23 cellular contexts compared by ENCODE assay signal in the genomic region with DNA sequence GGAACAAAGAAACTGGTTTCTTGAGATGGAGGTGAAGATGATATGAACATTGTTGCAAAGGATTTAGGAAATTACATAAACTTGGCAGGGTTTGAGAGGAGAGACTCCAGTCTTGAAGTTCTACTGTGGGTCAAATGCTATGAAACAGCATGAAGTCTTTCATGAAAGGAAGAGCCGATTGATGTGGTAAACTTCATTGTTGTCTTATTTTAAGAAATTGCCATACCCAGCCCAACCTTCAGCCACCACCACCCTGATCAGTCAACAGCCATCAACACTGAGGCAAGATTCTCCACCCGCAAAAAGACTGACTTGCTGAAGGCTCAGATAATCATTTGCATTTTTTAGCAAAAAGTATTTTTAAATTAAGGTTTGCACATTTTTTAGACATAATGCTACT. TPM values are rescaled to one million over a fixed set of nuclear protein-coding genes. Genes with fewer than 3 reads are reported as not detected.
DNase-seq lines count a peak whose midpoint lies in the region; ATAC-seq and TF ChIP-seq lines count a peak whose summit lies in the region.
"Had no signal": no experiment of that assay in that cellular context is flagged by ENCODE, and none has a peak within 500 bp of the region (broad histone marks: within the 10 kb centered on the region; RNA-seq: fewer than 3 reads in every experiment).

No MANE protein-coding gene starts in this region.

- no peak overlapping the region for H3K27ac ChIP-seq in HEK293 (ENCODE audit: extremely low read depth, low read depth, low read length)
- no peak overlapping the region for H3K27ac ChIP-seq in neural progenitor cell

- no peaks in the 10 kb centered on the region for H3K27me3 ChIP-seq in neural progenitor cell
- H3K27me3 ChIP-seq: right atrium auricular region, tibial nerve had no signal

- H3K4me1 Mint-ChIP-seq in activated CD4-positive, alpha-beta T cell treated with anti-CD3 and anti-CD28 coated beads, Interleukin-2, amount 10 ng/mL, durations not matched to agents 24 days and 14 days = peaks cover 43% of the 10 kb centered on the region
- peaks cover 38% of the 10 kb centered on the region for H3K4me1 Mint-ChIP-seq in activated T-helper 17 cell treated with anti-CD3 and anti-CD28 coated beads, Interleukin-2, amount 50 U/mL, for 72 hours
- peaks cover 66% of the 10 kb centered on the region for H3K4me1 Mint-ChIP-seq in neural progenitor cell

- no peaks in the 10 kb centered on the region for H3K36me3 Mint-ChIP-seq in activated CD4-positive, alpha-beta T cell treated with anti-CD3 and anti-CD28 coated beads, Interleukin-2, amount 10 ng/mL, durations not matched to agents 24 days and 14 days (ENCODE audit: low read depth)
- H3K36me3 Mint-ChIP-seq in activated T-helper 17 cell treated with anti-CD3 and anti-CD28 coated beads, Interleukin-2, amount 50 U/mL, for 72 hours (ENCODE audit: low read depth) = no peaks in the 10 kb centered on the region
- peaks cover 31% of the 10 kb centered on the region for H3K36me3 Mint-ChIP-seq in neural progenitor cell

- POLR2A ChIA-PET in HEK293 (lab: Yijun Ruan, JAX) = no interaction called here

- H3K27me3 Mint-ChIP-seq in activated CD4-positive, alpha-beta T cell treated with anti-CD3 and anti-CD28 coated beads, Interleukin-2, amount 10 ng/mL, durations not matched to agents 24 days and 14 days = no peaks in the 10 kb centered on the region
- no peaks in the 10 kb centered on the region for H3K27me3 Mint-ChIP-seq in activated T-helper 17 cell treated with anti-CD3 and anti-CD28 coated beads, Interleukin-2, amount 50 U/mL, for 72 hours
- no peaks in the 10 kb centered on the region for H3K27me3 Mint-ChIP-seq in neural progenitor cell (ENCODE audit: insufficient read depth, low read depth)
- H3K27me3 Mint-ChIP-seq: stimulated activated naive CD8-positive, alpha-beta T cell treated with anti-CD3 and anti-CD28 coated beads, Interleukin-15, Interleukin-2, amounts not matched to agents 100 ng/mL and 50 ng/mL, for 24 hours had no signal

- H3K27ac Mint-ChIP-seq in activated CD4-positive, alpha-beta T cell treated with anti-CD3 and anti-CD28 coated beads, Interleukin-2, amount 10 ng/mL, durations not matched to agents 24 days and 14 days = peak overlapping the region; percentile 9
- H3K27ac Mint-ChIP-seq in activated T-helper 17 cell treated with anti-CD3 and anti-CD28 coated beads, Interleukin-2, amount 50 U/mL, for 72 hours = no peak overlapping the region
- peak overlapping the region; percentile 83 for H3K27ac Mint-ChIP-seq in neural progenitor cell
- H3K27ac Mint-ChIP-seq: stimulated activated naive CD8-positive, alpha-beta T cell treated with anti-CD3 and anti-CD28 coated beads, Interleukin-15, Interleukin-2, amounts not matched to agents 100 ng/mL and 50 ng/mL, for 24 hours had no signal

- H3K36me3 ChIP-seq in HEK293 (ENCODE audit: control insufficient read depth in 2 of 2, insufficient read depth in 1 of 2, low read length in 2 of 2) (no peaks in the 10 kb centered on the region), neural progenitor cell (no peaks in the 10 kb centered on the region)
- H3K36me3 ChIP-seq: right atrium auricular region, tibial nerve had no signal

- H3K9ac ChIP-seq in neural progenitor cell = no peak overlapping the region
- H3K9ac ChIP-seq: SK-N-SH had no signal

- H3K79me2 ChIP-seq in neural progenitor cell (ENCODE audit: low read depth) = peaks cover 13% of the 10 kb centered on the region

- H3K4me3 ChIP-seq in HEK293 (ENCODE audit: low read depth, low read length) (no peak overlapping the region), neural progenitor cell (no peak overlapping the region)
- H3K4me3 ChIP-seq: right atrium auricular region, tibial nerve had no signal

- peaks cover under 1% of the 10 kb centered on the region for H3K9me3 Mint-ChIP-seq in activated CD4-positive, alpha-beta T cell treated with anti-CD3 and anti-CD28 coated beads, Interleukin-2, amount 10 ng/mL, durations not matched to agents 24 days and 14 days
- H3K9me3 Mint-ChIP-seq in activated T-helper 17 cell treated with anti-CD3 and anti-CD28 coated beads, Interleukin-2, amount 50 U/mL, for 72 hours = peaks cover 4% of the 10 kb centered on the region
- no peaks in the 10 kb centered on the region for H3K9me3 Mint-ChIP-seq in neural progenitor cell
- H3K9me3 Mint-ChIP-seq: stimulated activated naive CD8-positive, alpha-beta T cell treated with anti-CD3 and anti-CD28 coated beads, Interleukin-15, Interleukin-2, amounts not matched to agents 100 ng/mL and 50 ng/mL, for 24 hours had no signal

- no peak for ATAC-seq in activated T-helper 17 cell treated with anti-CD3 and anti-CD28 coated beads, Interleukin-2, amount 50 U/mL, for 72 hours (replicated peaks)
- ATAC-seq in HG02885 (IDR thresholded peaks at IDR 0.05; ENCODE audit: poor library complexity, unreplicated experiment) (no peak), HG02642 (IDR thresholded peaks at IDR 0.05; ENCODE audit: poor library complexity, unreplicated experiment) (no peak)
- ATAC-seq: activated T-cell treated with anti-CD3 and anti-CD28 coated beads, Interleukin-2, amount 50 U/mL, for 72 hours; esophagus mucosa had no signal

- peak; percentile 68 for DNase-seq in activated CD4-positive, alpha-beta T cell treated with anti-CD3 and anti-CD28 coated beads, Interleukin-2, amount 10 ng/mL, durations not matched to agents 24 days and 14 days
- DNase-seq in activated CD4-positive, alpha-beta T cell treated with anti-CD3 and anti-CD28 coated beads for 1 hour = no peak
- DNase-seq in neural progenitor cell (ENCODE audit: low spot score) (no peak), T1000 (lab: John Stamatoyannopoulos, UW) (no peak)
- DNase-seq: 8988T; activated T-cell treated with anti-CD3 and anti-CD28 coated beads, Interleukin-2, amount 50 U/mL, for 72 hours; islet precursor cell; KG1; NCI-H1694 treated with DMSO at 0.1 percent for 48 hours; NCI-H2171 treated with DMSO at 0.1 percent for 48 hours; NCI-H524 treated with DMSO at 0.1 percent for 48 hours; occipital lobe; RPMI8226; SK-N-SH; stimulated activated CD4-positive, alpha-beta T cell treated with anti-CD3 and anti-CD28 coated beads, Interleukin-12 subunit alpha, Interleukin-12 subunit beta, amount 100 ng/mL, for 4 hours had no signal

- H3K4me1 ChIP-seq in HEK293 (ENCODE audit: control insufficient read depth, insufficient read depth, low read length) = peaks cover 43% of the 10 kb centered on the region
- H3K4me1 ChIP-seq in neural progenitor cell = peaks cover 53% of the 10 kb centered on the region

- H3F3A ChIP-seq in neural progenitor cell (ENCODE audit: low read depth) = peaks cover 44% of the 10 kb centered on the region

- peak overlapping the region; percentile 17 for H3K4me3 Mint-ChIP-seq in activated CD4-positive, alpha-beta T cell treated with anti-CD3 and anti-CD28 coated beads, Interleukin-2, amount 10 ng/mL, durations not matched to agents 24 days and 14 days
- H3K4me3 Mint-ChIP-seq in activated T-helper 17 cell treated with anti-CD3 and anti-CD28 coated beads, Interleukin-2, amount 50 U/mL, for 72 hours = peak overlapping the region; percentile 11
- no peak overlapping the region for H3K4me3 Mint-ChIP-seq in neural progenitor cell
- H3K4me3 Mint-ChIP-seq: stimulated activated naive CD8-positive, alpha-beta T cell treated with anti-CD3 and anti-CD28 coated beads, Interleukin-15, Interleukin-2, amounts not matched to agents 100 ng/mL and 50 ng/mL, for 24 hours had no signal

- H2AFZ ChIP-seq in neural progenitor cell (replicated peaks) = no peak overlapping the region

- peak overlapping the region; percentile 55 for H3K4me2 ChIP-seq in neural progenitor cell
- H3K4me2 ChIP-seq: SK-N-SH had no signal

- intact Hi-C loops in activated CD4-positive, alpha-beta T cell treated with anti-CD3 and anti-CD28 coated beads, Interleukin-2, amount 10 ng/mL, durations not matched to agents 24 days and 14 days (cut with micrococcal nuclease) = no loop called here

- CTCF ChIA-PET in HEK293 (lab: Yijun Ruan, JAX) = no interaction called here

- H3K9me3 ChIP-seq in HEK293 (ENCODE audit: control insufficient read depth, insufficient read depth, low read depth, low read length) = no peaks in the 10 kb centered on the region
- no peaks in the 10 kb centered on the region for H3K9me3 ChIP-seq in neural progenitor cell (ENCODE audit: low read depth)
- H3K9me3 ChIP-seq: right atrium auricular region, SK-N-SH, tibial nerve had no signal

- H4K20me1 ChIP-seq in neural progenitor cell (ENCODE audit: low read depth) = no peaks in the 10 kb centered on the region

- TF ChIP-seq CTCF in HEK293 (tag by site-specific recombination; IDR thresholded peaks at IDR 0.05) (no peak), neural progenitor cell (IDR thresholded peaks at IDR 0.05) (no peak)

TF ChIP-seq in HEK293, 187 proteins besides CTCF, POLR2A, EP300 and RAD21 (continues in another document):
- peak; percentile 71 for TF ChIP-seq FEZF1 (tag by site-specific recombination; IDR thresholded peaks at IDR 0.05)
- peak; percentile 74 for TF ChIP-seq KLF1 (tag by site-specific recombination; IDR thresholded peaks at IDR 0.05)
- no peak for TF ChIP-seq ZEB2 (tag by site-specific recombination; IDR thresholded peaks at IDR 0.05)
- TF ChIP-seq, protein P1, sequence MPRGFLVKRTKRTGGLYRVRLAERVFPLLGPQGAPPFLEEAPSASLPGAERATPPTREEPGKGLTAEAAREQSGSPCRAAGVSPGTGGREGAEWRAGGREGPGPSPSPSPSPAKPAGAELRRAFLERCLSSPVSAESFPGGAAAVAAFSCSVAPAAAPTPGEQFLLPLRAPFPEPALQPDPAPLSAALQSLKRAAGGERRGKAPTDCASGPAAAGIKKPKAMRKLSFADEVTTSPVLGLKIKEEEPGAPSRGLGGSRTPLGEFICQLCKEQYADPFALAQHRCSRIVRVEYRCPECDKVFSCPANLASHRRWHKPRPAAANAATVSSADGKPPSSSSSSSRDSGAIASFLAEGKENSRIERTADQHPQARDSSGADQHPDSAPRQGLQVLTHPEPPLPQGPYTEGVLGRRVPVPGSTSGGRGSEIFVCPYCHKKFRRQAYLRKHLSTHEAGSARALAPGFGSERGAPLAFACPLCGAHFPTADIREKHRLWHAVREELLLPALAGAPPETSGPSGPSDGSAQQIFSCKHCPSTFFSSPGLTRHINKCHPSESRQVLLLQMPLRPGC (tag by site-specific recombination; IDR thresholded peaks at IDR 0.05) = no peak
- TF ChIP-seq ZNF214 (tag by site-specific recombination; IDR thresholded peaks at IDR 0.05; ENCODE audit: borderline replicate concordance) = no peak
- TF ChIP-seq ZIC2 (tag by site-specific recombination; IDR thresholded peaks at IDR 0.05) = no peak
- no peak for TF ChIP-seq ZNF621 (tag by site-specific recombination; IDR thresholded peaks at IDR 0.05)

RNA-seq across cellular contexts. Expression of a gene that starts 52.1 kb away (rescaled TPM):
- 3.1 and 4.1 TPM in 2 replicates for total RNA-seq in activated CD4-positive, alpha-beta T cell treated with anti-CD3 and anti-CD28 coated beads, Interleukin-2, amount 10 ng/mL, durations not matched to agents 24 days and 14 days
- 10 to 100 TPM in 1 of 2 donors, 1 to 10 TPM in 1; 2.9 to 19.1 TPM for total RNA-seq in activated T-helper 17 cell treated with anti-CD3 and anti-CD28 coated beads, Interleukin-2, amount 50 U/mL, for 72 hours
- total RNA-seq in neural progenitor cell (ENCODE audit: low replicate concordance) = 19.5 and 24.8 TPM in 2 replicates
